ENCODE assay signal across 15 cellular contexts in genomic region chr6:32659856-32660595, GRCh38. TPM values are rescaled to one million over a fixed set of nuclear protein-coding genes. Genes with fewer than 3 reads are reported as not detected.
A peak's percentile ranks its signal among the peaks of the same experiment; 100 is the strongest.
DNase-seq lines count a peak whose midpoint lies in the region; ATAC-seq and TF ChIP-seq lines count a peak whose summit lies in the region.
"Had no signal": no experiment of that assay in that cellular context is flagged by ENCODE, and none has a peak within 500 bp of the region (broad histone marks: within the 10 kb centered on the region; RNA-seq: fewer than 3 reads in every experiment).

No MANE protein-coding gene starts in this region.

- no peak overlapping the region for H3K9ac ChIP-seq in OCI-LY1 (ENCODE audit: low read length)

- H4K20me1 ChIP-seq in OCI-LY1 (ENCODE audit: insufficient read depth, low read length), result no peaks in the 10 kb centered on the region

- no peak overlapping the region for H2AFZ ChIP-seq in OCI-LY1 (ENCODE audit: low read length)

- H3K9me3 Mint-ChIP-seq in natural killer cell treated with Interleukin-12 subunit alpha and Interleukin-12 subunit beta and Interleukin-15 and Interleukin-18, amount 100 ng/mL, for 72 hours, result no peaks in the 10 kb centered on the region
- H3K9me3 Mint-ChIP-seq in natural killer cell (peaks cover 2 to 6% of the 10 kb centered on the region in 2 donors), chondrocyte (ENCODE audit: low read depth) (peaks cover 10% of the 10 kb centered on the region)
- peaks cover 0 to 3% of the 10 kb centered on the region in 2 donors for H3K9me3 Mint-ChIP-seq in stimulated activated naive B cell treated with anti-CD40 and anti-IgM and Interleukin-4, amounts not matched to agents 10 μg/mL and 1 μg/mL and 100 μg/mL, for 72 hours

- H3K9me2 ChIP-seq in OCI-LY1 (ENCODE audit: low read depth, low read length), result no peaks in the 10 kb centered on the region

- peak overlapping the region; percentile 48 for H3K4me2 ChIP-seq in OCI-LY1 (ENCODE audit: low read length)

- peaks cover 34% of the 10 kb centered on the region for H3K36me3 Mint-ChIP-seq in natural killer cell treated with Interleukin-12 subunit alpha and Interleukin-12 subunit beta and Interleukin-15 and Interleukin-18, amount 100 ng/mL, for 72 hours
- H3K36me3 Mint-ChIP-seq in natural killer cell (peaks cover 9% of the 10 kb centered on the region), chondrocyte (ENCODE audit: low read depth) (no peaks in the 10 kb centered on the region)
- peaks cover 73 to 91% of the 10 kb centered on the region in 2 donors for H3K36me3 Mint-ChIP-seq in stimulated activated naive B cell treated with anti-CD40 and anti-IgM and Interleukin-4, amounts not matched to agents 10 μg/mL and 1 μg/mL and 100 μg/mL, for 72 hours
- H3K36me3 Mint-ChIP-seq: activated naive CD8-positive, alpha-beta T cell had no signal

- no peak for ATAC-seq in natural killer cell treated with Interleukin-12 subunit alpha and Interleukin-12 subunit beta and Interleukin-15 and Interleukin-18, amount 100 ng/mL, for 72 hours
- ATAC-seq in natural killer cell (no peak), HG02840 (IDR thresholded peaks at IDR 0.05; ENCODE audit: low FRiP score, unreplicated experiment) (peak; percentile 71), HG03521 (IDR thresholded peaks at IDR 0.05; ENCODE audit: unreplicated experiment) (no peak)
- ATAC-seq in stimulated activated naive B cell treated with anti-CD40 and anti-IgM and Interleukin-4, amounts not matched to agents 10 μg/mL and 1 μg/mL and 100 μg/mL, for 72 hours (replicated peaks), result peak; percentile 34 to 52
- ATAC-seq: psoas muscle, Right ventricle myocardium inferior had no signal

- H3K27ac ChIP-seq in OCI-LY1 (ENCODE audit: low read depth, low read length, poor library complexity, severe bottlenecking), result peak overlapping the region; percentile 72
- H3K27ac ChIP-seq: epithelial cell of prostate, psoas muscle had no signal

- peaks cover 23 to 42% of the 10 kb centered on the region in 2 donors for H3K4me1 Mint-ChIP-seq in natural killer cell treated with Interleukin-12 subunit alpha and Interleukin-12 subunit beta and Interleukin-15 and Interleukin-18, amount 100 ng/mL, for 72 hours (ENCODE audit: low read depth in 2 of 2)
- H3K4me1 Mint-ChIP-seq in natural killer cell (peaks cover 6 to 17% of the 10 kb centered on the region in 2 donors), chondrocyte (ENCODE audit: low read depth) (no peaks in the 10 kb centered on the region)
- H3K4me1 Mint-ChIP-seq in stimulated activated naive B cell treated with anti-CD40 and anti-IgM and Interleukin-4, amounts not matched to agents 10 μg/mL and 1 μg/mL and 100 μg/mL, for 72 hours, result peaks cover 60 to 80% of the 10 kb centered on the region in 2 donors

- peak overlapping the region; percentile 12 for H3K4me3 Mint-ChIP-seq in natural killer cell treated with Interleukin-12 subunit alpha and Interleukin-12 subunit beta and Interleukin-15 and Interleukin-18, amount 100 ng/mL, for 72 hours
- no peak overlapping the region for H3K4me3 Mint-ChIP-seq in natural killer cell
- H3K4me3 Mint-ChIP-seq in stimulated activated naive B cell treated with anti-CD40 and anti-IgM and Interleukin-4, amounts not matched to agents 10 μg/mL and 1 μg/mL and 100 μg/mL, for 72 hours, result peak overlapping the region; percentile 66 to 76
- H3K4me3 Mint-ChIP-seq in chondrocyte (ENCODE audit: unreplicated experiment), result no peak overlapping the region
- H3K4me3 Mint-ChIP-seq: activated naive CD8-positive, alpha-beta T cell; type B pancreatic cell had no signal

- H3K79me2 ChIP-seq in OCI-LY1 (ENCODE audit: insufficient read depth, low read length), result no peaks in the 10 kb centered on the region

- peak overlapping the region in 1 of 2 donors; percentile 64 for H3K27ac Mint-ChIP-seq in natural killer cell treated with Interleukin-12 subunit alpha and Interleukin-12 subunit beta and Interleukin-15 and Interleukin-18, amount 100 ng/mL, for 72 hours
- H3K27ac Mint-ChIP-seq in natural killer cell (peak overlapping the region in 1 of 2 donors; percentile 15), chondrocyte (ENCODE audit: unreplicated experiment) (no peak overlapping the region)
- H3K27ac Mint-ChIP-seq in stimulated activated naive B cell treated with anti-CD40 and anti-IgM and Interleukin-4, amounts not matched to agents 10 μg/mL and 1 μg/mL and 100 μg/mL, for 72 hours, result peak overlapping the region; percentile 94
- H3K27ac Mint-ChIP-seq: activated naive CD8-positive, alpha-beta T cell; type B pancreatic cell had no signal

- peaks cover 0 to 6% of the 10 kb centered on the region in 2 donors for H3K27me3 Mint-ChIP-seq in natural killer cell treated with Interleukin-12 subunit alpha and Interleukin-12 subunit beta and Interleukin-15 and Interleukin-18, amount 100 ng/mL, for 72 hours
- H3K27me3 Mint-ChIP-seq in natural killer cell (ENCODE audit: low read depth in 2 of 2), result peaks cover 3 to 16% of the 10 kb centered on the region in 2 donors
- no peaks in the 10 kb centered on the region for H3K27me3 Mint-ChIP-seq in stimulated activated naive B cell treated with anti-CD40 and anti-IgM and Interleukin-4, amounts not matched to agents 10 μg/mL and 1 μg/mL and 100 μg/mL, for 72 hours
- H3K27me3 Mint-ChIP-seq in chondrocyte (ENCODE audit: low read depth), result peaks cover 43% of the 10 kb centered on the region

- H3K4me3 ChIP-seq in OCI-LY1 (ENCODE audit: low read depth, low read length, poor library complexity, severe bottlenecking), result no peak overlapping the region
- H3K4me3 ChIP-seq: psoas muscle had no signal

- no peaks in the 10 kb centered on the region for H3K36me3 ChIP-seq in OCI-LY1 (ENCODE audit: insufficient read depth, low read length)

- no peak for DNase-seq in natural killer cell treated with Interleukin-12 subunit alpha and Interleukin-12 subunit beta and Interleukin-15 and Interleukin-18, amount 100 ng/mL, for 72 hours (ENCODE audit: low spot score)
- no peak for DNase-seq in natural killer cell
- DNase-seq in stimulated activated naive B cell treated with anti-CD40 and anti-IgM and Interleukin-4, amounts not matched to agents 10 μg/mL and 1 μg/mL and 100 μg/mL, for 72 hours, result no peak
- no peak for DNase-seq in chondrocyte (ENCODE audit: low spot score)
- DNase-seq in cerebellar cortex (ENCODE audit: low spot score), result no peak
- DNase-seq: NCI-H2081, NCI-H82 had no signal

- H3K4me1 ChIP-seq in OCI-LY1 (ENCODE audit: insufficient read depth, low read length, severe bottlenecking), result peaks cover 22% of the 10 kb centered on the region
- H3K4me1 ChIP-seq: psoas muscle had no signal

- no peak for TF ChIP-seq CTCF in natural killer cell (IDR thresholded peaks at IDR 0.05)
- TF ChIP-seq CTCF in OCI-LY1 (IDR thresholded peaks at IDR 0.05; ENCODE audit: low read length), result no peak
- no peak for TF ChIP-seq CTCF in chondrocyte (IDR thresholded peaks at IDR 0.05)

- no peaks in the 10 kb centered on the region for H3F3A ChIP-seq in OCI-LY1 (ENCODE audit: insufficient read depth, low read length)

- intact Hi-C loops in natural killer cell (cut with micrococcal nuclease), result no loop called here

- H3K27me3 ChIP-seq in OCI-LY1 (ENCODE audit: insufficient read depth, low read length), result no peaks in the 10 kb centered on the region

- H3K9me3 ChIP-seq in OCI-LY1 (ENCODE audit: low read length), result no peaks in the 10 kb centered on the region
- H3K9me3 ChIP-seq: psoas muscle had no signal

RNA-seq across cellular contexts. Expression of gene HLA-DQB1, which starts 6.4 kb away (rescaled TPM):
- total RNA-seq in natural killer cell treated with Interleukin-12 subunit alpha and Interleukin-12 subunit beta and Interleukin-15 and Interleukin-18, amount 100 ng/mL, for 72 hours, result 10 to 100 TPM; 21.0 to 48.6 TPM
- total RNA-seq in natural killer cell (10 to 100 TPM; 24.8 to 97.3 (median 25.5) TPM), chondrocyte (not detected in 3 replicates)

RNA-seq across cellular contexts. Expression of gene HLA-DQA1, which starts 22.8 kb away (rescaled TPM):
- total RNA-seq in natural killer cell treated with Interleukin-12 subunit alpha and Interleukin-12 subunit beta and Interleukin-15 and Interleukin-18, amount 100 ng/mL, for 72 hours, result 10 to 100 TPM in 1 of 2 donors, 1 to 10 TPM in 1; 7.8 to 92.0 TPM
- total RNA-seq in natural killer cell (10 to 100 TPM in 2 of 3 donors, 1 to 10 TPM in 1; 7.0 to 46.7 (median 39.9) TPM), chondrocyte (not detected in 3 replicates)

Comparison
In these comparisons a context has a peak if more than half of its experiments do, and no peak if none do; other contexts are left out.
1. H3K4me3 Mint-ChIP-seq: peak in natural killer cell treated with Interleukin-12 subunit alpha and Interleukin-12 subunit beta and Interleukin-15 and Interleukin-18, amount 100 ng/mL, for 72 hours (single experiment) and stimulated activated naive B cell treated with anti-CD40 and anti-IgM and Interleukin-4, amounts not matched to agents 10 μg/mL and 1 μg/mL and 100 μg/mL, for 72 hours (2 of 2); none in natural killer cell (single experiment) and chondrocyte (single experiment).
2. ATAC-seq: peak in HG02840 (single experiment) and stimulated activated naive B cell treated with anti-CD40 and anti-IgM and Interleukin-4, amounts not matched to agents 10 μg/mL and 1 μg/mL and 100 μg/mL, for 72 hours (2 of 2); none in natural killer cell treated with Interleukin-12 subunit alpha and Interleukin-12 subunit beta and Interleukin-15 and Interleukin-18, amount 100 ng/mL, for 72 hours (0 of 2), natural killer cell (0 of 3) and HG03521 (single experiment).
3. RNA of gene HLA-DQB1, which starts 6.4 kb away (total RNA-seq): 21.0 to 48.6 TPM in natural killer cell treated with Interleukin-12 subunit alpha and Interleukin-12 subunit beta and Interleukin-15 and Interleukin-18, amount 100 ng/mL, for 72 hours and 24.8 to 97.3 TPM in natural killer cell; not detected in chondrocyte; every median in the first group is over 10 times any median in the second.